In the genomic region with DNA sequence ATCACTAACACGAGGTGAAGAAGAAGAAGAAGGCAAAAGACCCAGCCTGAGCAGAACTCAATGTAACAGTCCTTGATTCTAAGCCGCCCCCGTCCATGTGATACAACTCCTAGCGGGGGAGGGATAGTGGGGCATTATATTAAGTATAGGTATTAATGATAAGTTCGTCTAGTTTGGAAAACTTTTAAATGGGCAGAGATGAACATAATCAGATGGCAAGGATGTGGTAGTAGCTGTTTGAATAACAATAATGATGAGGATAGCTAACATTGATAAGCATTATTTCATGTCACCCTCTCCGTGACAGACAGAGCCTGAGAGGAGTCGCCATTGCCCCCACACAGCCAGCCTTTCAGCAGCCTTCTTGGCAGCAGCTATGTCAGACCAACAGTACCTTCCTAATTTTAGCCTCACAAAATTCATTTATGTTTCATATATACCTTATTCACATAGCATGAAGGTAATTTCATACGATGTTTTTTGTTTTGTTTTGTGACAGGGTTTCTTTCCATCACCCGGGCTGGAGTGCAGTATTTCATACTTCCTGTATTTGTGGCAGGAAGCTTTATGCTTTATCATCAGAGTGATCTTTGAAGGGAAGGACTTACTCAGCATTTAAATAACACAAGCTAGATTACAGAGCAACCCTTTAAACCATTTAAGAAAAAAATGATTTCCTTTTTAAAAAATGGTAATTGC, we compare ENCODE assay signal across 9 cellular contexts.
DNase-seq lines count a peak whose midpoint lies in the region; ATAC-seq, FAIRE-seq and TF ChIP-seq lines count a peak whose summit lies in the region.
"Had no signal": no experiment of that assay in that cellular context is flagged by ENCODE, and none has a peak within 500 bp of the region (broad histone marks: within the 10 kb centered on the region; RNA-seq: fewer than 3 reads in every experiment).

No MANE protein-coding gene starts in this region.

- no peaks in the 10 kb centered on the region; a peak in 1 of 5 replicates for H3K27me3 ChIP-seq in K562 (ENCODE audit: control insufficient read depth in 2 of 2, insufficient read depth in 2 of 2, low read length in 2 of 2)
- H3K27me3 ChIP-seq in naive thymus-derived CD4-positive, alpha-beta T cell (ENCODE audit: control insufficient read depth in 2 of 2, insufficient read depth in 2 of 2, low read length in 2 of 2): no peaks in the 10 kb centered on the region

- H3K4me3 Mint-ChIP-seq in naive thymus-derived CD4-positive, alpha-beta T cell: peak overlapping the region; percentile 70 to 88 (median 82)
- H3K4me3 Mint-ChIP-seq: neural crest cell had no signal

- H3K36me3 Mint-ChIP-seq in naive thymus-derived CD4-positive, alpha-beta T cell: peaks cover 0 to 25% (median 0%) of the 10 kb centered on the region in 5 donors

- no peaks in the 10 kb centered on the region; the same call in 1 of the 2 replicates for H3K9me3 ChIP-seq in K562 (replicated peaks; ENCODE audit: control insufficient read depth, insufficient read depth, low read depth, low read length)
- no peaks in the 10 kb centered on the region for H3K9me3 ChIP-seq in naive thymus-derived CD4-positive, alpha-beta T cell (ENCODE audit: control insufficient read depth in 2 of 3, low read length in 3 of 3)

- CTCF ChIA-PET in K562 (lab: Yijun Ruan, JAX; ENCODE audit: low intra/inter-chr PET ratio): no interaction called here
- CTCF ChIA-PET in naive thymus-derived CD4-positive, alpha-beta T cell (lab: Charles Lee): interaction anchor here (0.5 to 1.4 kb wide), 3 partner anchors 9 to 424 kb away, joined by 3 read pairs; no protein-coding TSS in a partner anchor

- ATAC-seq in K562 (peak; percentile 78), HG02885 (IDR thresholded peaks at IDR 0.05; ENCODE audit: poor library complexity, unreplicated experiment) (no peak)
- ATAC-seq in naive thymus-derived CD4-positive, alpha-beta T cell: peak; percentile 89

- peak overlapping the region; percentile 71 to 92 (median 85) for H3K27ac Mint-ChIP-seq in naive thymus-derived CD4-positive, alpha-beta T cell

- peak overlapping the region; percentile 85 for H3K27ac ChIP-seq in K562 (ENCODE audit: extremely low read depth, low read depth, low read length)
- peak overlapping the region; percentile 54 for H3K27ac ChIP-seq in naive thymus-derived CD4-positive, alpha-beta T cell (ENCODE audit: low read depth, low read length)

- POLR2A ChIA-PET in K562 (lab: Yijun Ruan, JAX): interaction anchor here (0.6 to 2.1 kb wide), 11 partner anchors 9 to 296 kb away, joined by 3 to 12 read pairs (median 5); no protein-coding TSS in a partner anchor
- POLR2A ChIA-PET in naive thymus-derived CD4-positive, alpha-beta T cell (lab: Charles Lee): interaction anchor here (0.7 kb wide), 1 partner anchor 88 kb away, joined by 5 read pairs; no protein-coding TSS in a partner anchor

- H3K4me1 ChIP-seq in K562 (replicated peaks in 1 of 2; ENCODE audit: control insufficient read depth in 2 of 2, insufficient read depth in 2 of 2, low read length in 2 of 2): peaks cover 15 to 30% of the 10 kb centered on the region in 2 experiments
- H3K4me1 ChIP-seq in naive thymus-derived CD4-positive, alpha-beta T cell (ENCODE audit: control insufficient read depth in 2 of 2, insufficient read depth in 2 of 2, low read length in 2 of 2): peaks cover 27 to 88% of the 10 kb centered on the region in 2 donors

- H4K20me1 ChIP-seq in K562 (replicated peaks; ENCODE audit: control insufficient read depth, insufficient read depth, low read length): no peaks in the 10 kb centered on the region

- peaks cover 37 to 69% (median 42%) of the 10 kb centered on the region in 7 donors for H3K4me1 Mint-ChIP-seq in naive thymus-derived CD4-positive, alpha-beta T cell

- in situ Hi-C loops in K562 (cut with MboI): no loop called here

- WGBS in K562 (ENCODE audit: insufficient coverage, low coverage, missing lambda C conversion rate): 1% methylated on average over 9 of the region's 9 CpGs

- TF ChIP-seq EP300 in K562 (IDR thresholded peaks at IDR 0.05; ENCODE audit: low read length): no peak

- peaks cover 30% of the 10 kb centered on the region for H3K79me2 ChIP-seq in K562 (ENCODE audit: control insufficient read depth, insufficient read depth, low read length)

- intact Hi-C loops in K562 (cut with micrococcal nuclease): no loop called here
- intact Hi-C loops in naive thymus-derived CD4-positive, alpha-beta T cell (cut with micrococcal nuclease): loop anchor here in 1 of 2 donors (1.0 to 2.0 kb wide), 2 partner anchors 20 to 94 kb away; a partner anchor contains a TSS

- peak; percentile 78; the same call in 1 of the 2 replicates for TF ChIP-seq POLR2A in K562 (conservative IDR thresholded peaks at IDR 0.05)

- TF ChIP-seq RAD21 in K562 (CRISPR knock-in tag; conservative IDR thresholded peaks at IDR 0.05 in 1 of 2, IDR thresholded peaks at IDR 0.05 in 1 of 2): no peak

- H3K9me3 Mint-ChIP-seq in naive thymus-derived CD4-positive, alpha-beta T cell: peaks cover 0 to 1% (median 0%) of the 10 kb centered on the region in 11 donors
- H3K9me3 Mint-ChIP-seq: neural crest cell had no signal

- H2AFZ ChIP-seq in K562 (ENCODE audit: low read depth, low read length): peak overlapping the region; percentile 90

- no peaks in the 10 kb centered on the region for H3K27me3 Mint-ChIP-seq in naive thymus-derived CD4-positive, alpha-beta T cell

- no peak for TF ChIP-seq CTCF in K562 (IDR thresholded peaks at IDR 0.05 in 2 of 3, conservative IDR thresholded peaks at IDR 0.05 in 1 of 3; ENCODE audit: insufficient read depth in 2 of 3, low read depth in 1 of 3, low read length in 3 of 3)

- TSS peak; percentile 91 for BruUV-seq in K562 (replicated peaks; lab: Mats Ljungman, UMichigan)

- H3K4me2 ChIP-seq in K562 (ENCODE audit: insufficient read depth, low read length): peak overlapping the region; percentile 81

- H3K9ac ChIP-seq in K562 (ENCODE audit: insufficient read depth in 1 of 2, low read depth in 2 of 2, low read length in 2 of 2): peak overlapping the region; percentile 10 to 70; a peak in 3 of 4 replicates

- H3K4me3 ChIP-seq in K562: peak overlapping the region; percentile 19
- peak overlapping the region; percentile 64 for H3K4me3 ChIP-seq in naive thymus-derived CD4-positive, alpha-beta T cell (ENCODE audit: low read length)

- peak; percentile 85 for FAIRE-seq in GM19239 (lab: Jason Lieb, UNC)
- FAIRE-seq in K562 (lab: Jason Lieb, UNC): peak; percentile 66

- H3K9me1 ChIP-seq in K562 (ENCODE audit: control insufficient read depth, insufficient read depth, low read length): no peaks in the 10 kb centered on the region

- DNase-seq in GM19239 (ENCODE audit: insufficient read length, low spot score): no peak
- DNase-seq in RPMI8226: peak; percentile 58
- DNase-seq in K562 (ENCODE audit: extremely low read depth in 1 of 4, low spot score in 3 of 4): peak; percentile 38 to 58 (median 50)
- peak in 7 of 9 donors; percentile 43 to 69 (median 57) for DNase-seq in naive thymus-derived CD4-positive, alpha-beta T cell
- DNase-seq in NCI-H748 treated with DMSO at 0.1 percent for 48 hours (lab: John Stamatoyannopoulos, UW): no peak
- no peak for DNase-seq in NCI-H2196 (lab: John Stamatoyannopoulos, UW; ENCODE audit: unreplicated experiment)
- no peak for DNase-seq in NCI-H1092 (lab: John Stamatoyannopoulos, UW)

- peaks cover 10% of the 10 kb centered on the region; the same call in 2 of the 3 replicates for H3K36me3 ChIP-seq in K562 (ENCODE audit: control insufficient read depth, insufficient read depth, low read length)
- no peaks in the 10 kb centered on the region for H3K36me3 ChIP-seq in naive thymus-derived CD4-positive, alpha-beta T cell (ENCODE audit: control insufficient read depth in 2 of 3, insufficient read depth in 3 of 3, low read length in 3 of 3)

TF ChIP-seq in K562, 482 proteins besides CTCF, POLR2A, EP300 and RAD21 (continues in another document):
- TF ChIP-seq, protein P1, sequence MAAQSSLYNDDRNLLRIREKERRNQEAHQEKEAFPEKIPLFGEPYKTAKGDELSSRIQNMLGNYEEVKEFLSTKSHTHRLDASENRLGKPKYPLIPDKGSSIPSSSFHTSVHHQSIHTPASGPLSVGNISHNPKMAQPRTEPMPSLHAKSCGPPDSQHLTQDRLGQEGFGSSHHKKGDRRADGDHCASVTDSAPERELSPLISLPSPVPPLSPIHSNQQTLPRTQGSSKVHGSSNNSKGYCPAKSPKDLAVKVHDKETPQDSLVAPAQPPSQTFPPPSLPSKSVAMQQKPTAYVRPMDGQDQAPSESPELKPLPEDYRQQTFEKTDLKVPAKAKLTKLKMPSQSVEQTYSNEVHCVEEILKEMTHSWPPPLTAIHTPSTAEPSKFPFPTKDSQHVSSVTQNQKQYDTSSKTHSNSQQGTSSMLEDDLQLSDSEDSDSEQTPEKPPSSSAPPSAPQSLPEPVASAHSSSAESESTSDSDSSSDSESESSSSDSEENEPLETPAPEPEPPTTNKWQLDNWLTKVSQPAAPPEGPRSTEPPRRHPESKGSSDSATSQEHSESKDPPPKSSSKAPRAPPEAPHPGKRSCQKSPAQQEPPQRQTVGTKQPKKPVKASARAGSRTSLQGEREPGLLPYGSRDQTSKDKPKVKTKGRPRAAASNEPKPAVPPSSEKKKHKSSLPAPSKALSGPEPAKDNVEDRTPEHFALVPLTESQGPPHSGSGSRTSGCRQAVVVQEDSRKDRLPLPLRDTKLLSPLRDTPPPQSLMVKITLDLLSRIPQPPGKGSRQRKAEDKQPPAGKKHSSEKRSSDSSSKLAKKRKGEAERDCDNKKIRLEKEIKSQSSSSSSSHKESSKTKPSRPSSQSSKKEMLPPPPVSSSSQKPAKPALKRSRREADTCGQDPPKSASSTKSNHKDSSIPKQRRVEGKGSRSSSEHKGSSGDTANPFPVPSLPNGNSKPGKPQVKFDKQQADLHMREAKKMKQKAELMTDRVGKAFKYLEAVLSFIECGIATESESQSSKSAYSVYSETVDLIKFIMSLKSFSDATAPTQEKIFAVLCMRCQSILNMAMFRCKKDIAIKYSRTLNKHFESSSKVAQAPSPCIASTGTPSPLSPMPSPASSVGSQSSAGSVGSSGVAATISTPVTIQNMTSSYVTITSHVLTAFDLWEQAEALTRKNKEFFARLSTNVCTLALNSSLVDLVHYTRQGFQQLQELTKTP (IDR thresholded peaks at IDR 0.05; ENCODE audit: low read depth in 1 of 2, partially characterized antibody in 2 of 2): peak in 1 of 2 experiments; percentile 33
- TF ChIP-seq ETV6 (IDR thresholded peaks at IDR 0.05; ENCODE audit: borderline replicate concordance in 1 of 2, low read depth in 2 of 2, low read length in 1 of 2) (peak in 1 of 2 experiments; percentile 61; a peak in 1 of 4 replicates), ETV6 (CRISPR knock-in tag; IDR thresholded peaks at IDR 0.05; ENCODE audit: borderline replicate concordance) (no peak), IFI16 (CRISPR knock-in tag; IDR thresholded peaks at IDR 0.05) (no peak), MEIS2 (IDR thresholded peaks at IDR 0.05; ENCODE audit: partially characterized antibody) (peak; percentile 71), WHSC1 (IDR thresholded peaks at IDR 0.05; ENCODE audit: low read length) (no peak), ELF2 (CRISPR knock-in tag; IDR thresholded peaks at IDR 0.05) (peak; percentile 80)
- TF ChIP-seq, protein P2, sequence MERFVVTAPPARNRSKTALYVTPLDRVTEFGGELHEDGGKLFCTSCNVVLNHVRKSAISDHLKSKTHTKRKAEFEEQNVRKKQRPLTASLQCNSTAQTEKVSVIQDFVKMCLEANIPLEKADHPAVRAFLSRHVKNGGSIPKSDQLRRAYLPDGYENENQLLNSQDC (CRISPR knock-in tag; IDR thresholded peaks at IDR 0.05): no peak

Comparison
In these comparisons a context has a peak if more than half of its experiments do, and no peak if none do; other contexts are left out.
1. DNase-seq: peak in RPMI8226 (single experiment), K562 (4 of 4) and naive thymus-derived CD4-positive, alpha-beta T cell (7 of 9); none in GM19239 (single experiment), NCI-H748 treated with DMSO at 0.1 percent for 48 hours (single experiment), NCI-H2196 (single experiment) and NCI-H1092 (single experiment).